23 cellular contexts compared by ENCODE assay signal in the genomic region with DNA sequence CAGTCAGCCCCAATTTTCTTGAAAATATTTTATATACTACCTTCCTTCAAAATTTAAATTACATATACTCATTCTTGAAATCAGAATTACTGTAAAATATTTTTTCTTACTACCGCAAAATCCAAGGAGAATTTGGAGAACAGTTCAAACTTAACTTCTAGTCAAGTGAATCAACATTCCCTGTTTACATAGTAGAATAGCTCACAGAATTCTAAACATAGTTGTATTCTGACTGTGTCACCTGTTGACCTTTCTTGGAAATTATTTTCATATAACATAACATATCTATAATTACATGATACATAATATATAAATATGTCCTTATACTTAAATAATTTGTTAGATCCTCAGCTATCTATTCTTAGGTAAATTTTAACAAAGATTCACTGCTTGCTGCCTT. TPM values are rescaled to one million over a fixed set of nuclear protein-coding genes. Genes with fewer than 3 reads are reported as not detected.
DNase-seq lines count a peak whose midpoint lies in the region; ATAC-seq, FAIRE-seq and TF ChIP-seq lines count a peak whose summit lies in the region.
"Had no signal": no experiment of that assay in that cellular context is flagged by ENCODE, and none has a peak within 500 bp of the region (broad histone marks: within the 10 kb centered on the region; RNA-seq: fewer than 3 reads in every experiment).

No MANE protein-coding gene starts in this region.

- TF ChIP-seq EP300 in A549 (IDR thresholded peaks at IDR 0.05) = no peak

- H3K27ac ChIP-seq in A549 (no peak overlapping the region; a peak in 1 of 6 replicates), astrocyte (ENCODE audit: low read depth, low read length) (peak overlapping the region; percentile 95), heart right ventricle (no peak overlapping the region)
- H3K27ac ChIP-seq: C4-2B, dorsolateral prefrontal cortex, pancreas had no signal

- H3K4me3 Mint-ChIP-seq in HFFc6 (peak overlapping the region; percentile 71), astrocyte (ENCODE audit: unreplicated experiment) (no peak overlapping the region), T-helper 17 cell (no peak overlapping the region)
- H3K4me3 Mint-ChIP-seq: activated CD4-positive, alpha-beta memory T cell treated with anti-CD3 and anti-CD28 coated beads, Interleukin-2, amount 10 ng/mL, durations not matched to agents 7 days and 5 days; mesothelial cell of epicardium; naive thymus-derived CD8-positive, alpha-beta T cell had no signal

- H3K4me3 ChIP-seq in A549 = no peak overlapping the region
- H3K4me3 ChIP-seq in astrocyte (ENCODE audit: insufficient read depth, low read depth, low read length) = no peak overlapping the region
- no peak overlapping the region for H3K4me3 ChIP-seq in fibroblast of mammary gland (ENCODE audit: control insufficient read depth, low read depth, low read length)
- H3K4me3 ChIP-seq in heart right ventricle = no peak overlapping the region
- H3K4me3 ChIP-seq: dorsolateral prefrontal cortex, K562, pancreas had no signal

- ATAC-seq in A549 (peak in 1 of 2 experiments; percentile 66; a peak in 3 of 6 replicates), HG02759 (IDR thresholded peaks at IDR 0.05; ENCODE audit: unreplicated experiment) (no peak), T-helper 17 cell (no peak), heart right ventricle (no peak)
- ATAC-seq: K562; left cardiac atrium; naive thymus-derived CD8-positive, alpha-beta T cell; pancreas; right cardiac atrium had no signal

- H3K9ac ChIP-seq in astrocyte (ENCODE audit: low read length) = no peak overlapping the region

- H3K4me1 ChIP-seq in A549 = peaks cover 25% of the 10 kb centered on the region
- peaks cover 48% of the 10 kb centered on the region for H3K4me1 ChIP-seq in astrocyte (ENCODE audit: insufficient read depth, low read length)
- H3K4me1 ChIP-seq in heart right ventricle = no peaks in the 10 kb centered on the region
- H3K4me1 ChIP-seq: pancreas had no signal

- no peaks in the 10 kb centered on the region for H3K36me3 ChIP-seq in astrocyte (ENCODE audit: insufficient read depth, low read length)
- no peaks in the 10 kb centered on the region for H3K36me3 ChIP-seq in heart right ventricle
- H3K36me3 ChIP-seq: pancreas had no signal

- H3K36me3 Mint-ChIP-seq in HFFc6 (ENCODE audit: low read depth) (no peaks in the 10 kb centered on the region), astrocyte (ENCODE audit: low read depth, unreplicated experiment) (no peaks in the 10 kb centered on the region), T-helper 17 cell (ENCODE audit: low read depth) (no peaks in the 10 kb centered on the region)
- H3K36me3 Mint-ChIP-seq: mesothelial cell of epicardium; naive thymus-derived CD8-positive, alpha-beta T cell had no signal

- H3K4me1 Mint-ChIP-seq in HFFc6 (ENCODE audit: low read depth) (peaks cover 13% of the 10 kb centered on the region; the same call in 1 of the 2 replicates), astrocyte (ENCODE audit: low read depth, unreplicated experiment) (peaks cover 7% of the 10 kb centered on the region), T-helper 17 cell (no peaks in the 10 kb centered on the region)
- H3K4me1 Mint-ChIP-seq: activated CD4-positive, alpha-beta memory T cell treated with anti-CD3 and anti-CD28 coated beads, Interleukin-2, amount 10 ng/mL, durations not matched to agents 7 days and 5 days; mesothelial cell of epicardium; naive thymus-derived CD8-positive, alpha-beta T cell had no signal

- WGBS in A549 (ENCODE audit: missing lambda C conversion rate) = 0% methylated on average over 1 of the region's 1 CpG
- WGBS in heart right ventricle, 2 donors = 95 to 97% methylated on average over 1 of the region's 1 CpG

- H4K20me1 ChIP-seq in astrocyte (ENCODE audit: insufficient read depth, low read length) = no peaks in the 10 kb centered on the region

- TF ChIP-seq POLR2A in A549 (IDR thresholded peaks at IDR 0.05; ENCODE audit: low read length) = no peak

- H3K27me3 ChIP-seq in astrocyte (ENCODE audit: insufficient read depth, low read length) (no peaks in the 10 kb centered on the region), heart right ventricle (peaks cover 0 to 36% (median 18%) of the 10 kb centered on the region in 7 donors)

- H3K27ac Mint-ChIP-seq in HFFc6 (peak overlapping the region; percentile 85), astrocyte (ENCODE audit: unreplicated experiment) (no peak overlapping the region), T-helper 17 cell (no peak overlapping the region)
- H3K27ac Mint-ChIP-seq: activated CD4-positive, alpha-beta memory T cell treated with anti-CD3 and anti-CD28 coated beads, Interleukin-2, amount 10 ng/mL, durations not matched to agents 7 days and 5 days; mesothelial cell of epicardium had no signal

- H3K79me2 ChIP-seq in astrocyte (ENCODE audit: insufficient read depth, low read length) = no peaks in the 10 kb centered on the region

- FAIRE-seq in A549 (lab: Jason Lieb, UNC) (no peak), astrocyte (lab: Jason Lieb, UNC) (no peak)
- FAIRE-seq: A204.1, D721Med, H54, K562, pancreas had no signal

- H3K4me2 ChIP-seq in A549 (peak overlapping the region; percentile 40), astrocyte (ENCODE audit: low read length) (no peak overlapping the region)

- peak in 1 of 2 experiments; percentile 10 for DNase-seq in A549 (ENCODE audit: low read depth in 1 of 2, low spot score in 1 of 2)
- DNase-seq in HFFc6 = peak; percentile 63
- peak; percentile 60 for DNase-seq in astrocyte (ENCODE audit: low read depth)
- DNase-seq in fibroblast of mammary gland (ENCODE audit: low read depth) = peak; percentile 28
- no peak for DNase-seq in stimulated activated CD4-positive, alpha-beta T cell treated with anti-CD3 and anti-CD28 coated beads, Interleukin-4, amount 100 ng/mL, for 1 hour
- no peak for DNase-seq in T-helper 17 cell
- no peak for DNase-seq in heart right ventricle
- DNase-seq: activated CD4-positive, alpha-beta memory T cell treated with anti-CD3 and anti-CD28 coated beads, Interleukin-2, amount 10 ng/mL, durations not matched to agents 7 days and 5 days; activated gamma-delta T cell treated with Interleukin-2 at 50 U/mL for 16 hours; activated T-cell treated with anti-CD3 and anti-CD28 coated beads for 4 hours; dorsolateral prefrontal cortex; left cardiac atrium; naive thymus-derived CD8-positive, alpha-beta T cell; NCI-H187; pancreas; right cardiac atrium had no signal

- no peaks in the 10 kb centered on the region for H3K27me3 Mint-ChIP-seq in HFFc6 (ENCODE audit: insufficient read depth)
- H3K27me3 Mint-ChIP-seq in astrocyte (ENCODE audit: low read depth, unreplicated experiment) = no peaks in the 10 kb centered on the region
- H3K27me3 Mint-ChIP-seq in T-helper 17 cell = peaks cover 31% of the 10 kb centered on the region

- no peak for TF ChIP-seq CTCF in A549 (IDR thresholded peaks at IDR 0.05)
- TF ChIP-seq CTCF in HFFc6 (IDR thresholded peaks at IDR 0.05) = no peak
- TF ChIP-seq CTCF in astrocyte (IDR thresholded peaks at IDR 0.05; ENCODE audit: insufficient read depth, low read depth, low read length) = no peak
- no peak for TF ChIP-seq CTCF in fibroblast of mammary gland (conservative IDR thresholded peaks at IDR 0.05; ENCODE audit: control insufficient read depth, insufficient read depth, low read depth, low read length)
- no peak for TF ChIP-seq CTCF in heart right ventricle (IDR thresholded peaks at IDR 0.05)

- H3K9me3 Mint-ChIP-seq in HFFc6 (no peaks in the 10 kb centered on the region), astrocyte (ENCODE audit: unreplicated experiment) (no peaks in the 10 kb centered on the region)
- H3K9me3 Mint-ChIP-seq: activated CD4-positive, alpha-beta memory T cell treated with anti-CD3 and anti-CD28 coated beads, Interleukin-2, amount 10 ng/mL, durations not matched to agents 7 days and 5 days; mesothelial cell of epicardium; naive thymus-derived CD8-positive, alpha-beta T cell had no signal

- intact Hi-C loops in heart right ventricle (cut with DNase I) = no loop called here

- H2AFZ ChIP-seq in astrocyte (ENCODE audit: low read depth, low read length) = no peak overlapping the region

- no peak for TF ChIP-seq RAD21 in A549 (conservative IDR thresholded peaks at IDR 0.05 in 1 of 2, IDR thresholded peaks at IDR 0.05 in 1 of 2)

- POLR2A ChIA-PET in A549 (lab: Yijun Ruan, JAX) = no interaction called here

- no peaks in the 10 kb centered on the region for H3K9me3 ChIP-seq in A549
- no peaks in the 10 kb centered on the region for H3K9me3 ChIP-seq in astrocyte (ENCODE audit: insufficient read depth, low read depth, low read length)
- H3K9me3 ChIP-seq in T-helper 17 cell (ENCODE audit: control insufficient read depth, low read length, poor library complexity, severe bottlenecking) = no peaks in the 10 kb centered on the region
- no peaks in the 10 kb centered on the region for H3K9me3 ChIP-seq in heart right ventricle
- H3K9me3 ChIP-seq: pancreas had no signal

- CTCF ChIA-PET in A549 (lab: Yijun Ruan, JAX) = interaction anchor here (1.0 kb wide), 2 partner anchors 9 to 33 kb away, joined by 3 read pairs; no protein-coding TSS in a partner anchor

TF ChIP-seq in A549, 52 proteins besides CTCF, POLR2A, EP300 and RAD21 (continues in another document):
- no peak for TF ChIP-seq CEBPB (IDR thresholded peaks at IDR 0.05)
- TF ChIP-seq JUNB (IDR thresholded peaks at IDR 0.05) = 0 out of 2 replicates have a peak, but pooled peaks have one; percentile 15

RNA-seq across cellular contexts. Expression of a gene that starts 31.0 kb away (rescaled TPM):
- 0.19 TPM in 1 of 2 replicates, not detected in the other for polyA plus RNA-seq in A549 (2011; rRNA removed)
- under 0.01 and 0.01 TPM in 2 replicates for polyA plus RNA-seq in A549 (2012; cell fraction: cytosol; rRNA removed)
- not detected in 2 replicates for polyA plus RNA-seq in A549 (2012; cell fraction: nucleus; rRNA removed)
- polyA plus RNA-seq in A549 (2017; fragmentation: RNase III; extraction: RNeasy Plus Mini Kit Qiagen cat#74134 plus additional on column Dnase treatment) = 0.21 to 0.28 TPM (median 0.25 TPM) in 3 replicates
- polyA minus RNA-seq in A549 (2011; rRNA and poly(A)+ RNA removed) = not detected in 2 replicates
- 100 to 1,000 TPM; 248 to 569 (median 522) TPM for total RNA-seq in HFFc6 (2021; fragmentation: NEBNext Ultra II Directional; extraction: Animal tissue kit (Norgen Biotek cat#: 25700))
- total RNA-seq in astrocyte = 2.1 and 2.4 TPM in 2 replicates
- under 1 TPM; 0.05 to 0.08 TPM for total RNA-seq in T-helper 17 cell
- total RNA-seq in heart right ventricle = 1 to 10 TPM in 1 of 10 donors, under 1 TPM in 6, not detected in 3; 0.05 to 1.0 (median 0.51) TPM
- under 1 TPM; 0.13 to 0.51 TPM for polyA plus RNA-seq in heart right ventricle
- total RNA-seq: activated CD4-positive, alpha-beta memory T cell treated with anti-CD3 and anti-CD28 coated beads, Interleukin-2, amount 10 ng/mL, durations not matched to agents 7 days and 5 days; left cardiac atrium; naive thymus-derived CD8-positive, alpha-beta T cell; pancreas; right cardiac atrium had no signal
- polyA plus RNA-seq: naive thymus-derived CD8-positive, alpha-beta T cell; pancreas; right cardiac atrium had no signal

RNA-seq across cellular contexts. Expression of a gene that starts 38.1 kb away (rescaled TPM):
- polyA plus RNA-seq in A549 (2011; rRNA removed) (0.08 and 0.14 TPM in 2 replicates), A549 (2017; fragmentation: RNase III; extraction: RNeasy Plus Mini Kit Qiagen cat#74134 plus additional on column Dnase treatment) (0.10 to 0.22 TPM (median 0.11 TPM) in 3 replicates), heart right ventricle (under 1 TPM; 0.51 to 0.88 TPM)
- polyA plus RNA-seq in A549 (2012; cell fraction: cytosol; rRNA removed) = 0.03 and 0.04 TPM in 2 replicates
- 0.06 and 0.28 TPM in 2 replicates for polyA plus RNA-seq in A549 (2012; cell fraction: nucleus; rRNA removed)
- not detected in 2 replicates for polyA minus RNA-seq in A549 (2011; rRNA and poly(A)+ RNA removed)
- 10 to 100 TPM; 20.4 to 25.4 (median 23.9) TPM for total RNA-seq in HFFc6 (2021; fragmentation: NEBNext Ultra II Directional; extraction: Animal tissue kit (Norgen Biotek cat#: 25700))
- total RNA-seq in astrocyte (0.19 and 0.25 TPM in 2 replicates), T-helper 17 cell (10 to 100 TPM; 10.2 to 20.0 TPM), heart right ventricle (1 to 10 TPM in 3 of 10 donors, under 1 TPM in 7; 0.23 to 1.9 (median 0.67) TPM)
- polyA plus RNA-seq: K562 had no signal

Comparison
In these comparisons a context has a peak if more than half of its experiments do, and no peak if none do; other contexts are left out.
1. DNase-seq: peak in HFFc6 (single experiment), astrocyte (single experiment) and fibroblast of mammary gland (single experiment); none in stimulated activated CD4-positive, alpha-beta T cell treated with anti-CD3 and anti-CD28 coated beads, Interleukin-4, amount 100 ng/mL, for 1 hour (single experiment), T-helper 17 cell (0 of 3) and heart right ventricle (0 of 2).
2. RNA of a gene that starts 31.0 kb away (total RNA-seq): 248 to 569 TPM in HFFc6; 2.1 to 2.4 TPM in astrocyte, 0.05 to 1.0 TPM in heart right ventricle and 0.05 to 0.08 TPM in T-helper 17 cell; every median in the first group is over 10 times any median in the second.